ENCODE assay signal across 1 cellular context in the genomic region with DNA sequence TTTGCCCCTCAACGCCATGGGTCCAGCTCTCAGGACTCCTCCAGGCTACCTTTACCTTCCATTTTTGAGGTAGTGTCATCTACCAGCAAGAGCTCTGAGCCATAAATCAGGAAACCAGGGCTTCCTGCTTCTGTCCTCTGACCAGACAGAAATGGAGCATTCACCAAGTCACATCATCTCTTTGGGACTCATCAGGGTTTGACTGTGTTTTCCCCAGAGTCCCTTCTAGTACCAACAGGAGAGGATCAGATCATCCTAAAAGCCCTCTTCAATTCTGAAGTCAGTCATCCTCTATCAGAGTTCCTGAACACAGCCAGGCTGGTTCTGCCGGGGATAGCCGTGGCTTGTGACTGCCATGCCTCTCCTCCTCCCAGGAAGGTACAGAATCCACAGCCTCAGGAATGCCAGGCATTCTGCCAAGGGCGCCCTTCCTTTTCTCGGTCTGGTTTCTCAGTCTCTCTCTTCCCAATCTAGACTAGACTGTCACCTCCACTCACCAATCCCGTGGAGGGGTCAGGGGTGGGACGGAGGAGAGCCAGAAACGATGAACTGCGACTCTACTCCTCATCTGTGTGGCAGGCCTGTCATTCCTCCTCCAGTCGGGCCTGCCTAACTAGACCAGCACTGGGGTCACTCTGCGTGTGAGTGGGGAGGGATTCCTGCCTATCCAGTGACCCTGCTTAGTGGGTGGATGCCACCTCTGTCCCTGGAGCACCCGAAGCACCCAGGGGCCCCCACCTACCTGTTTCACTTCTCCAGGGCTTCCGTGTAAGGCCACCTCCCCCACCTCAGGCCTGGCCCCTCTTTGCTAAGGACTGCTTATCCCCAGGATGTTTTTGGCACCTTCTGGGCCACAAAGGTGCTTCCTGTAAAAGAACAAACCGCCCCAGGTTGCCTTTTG.
A peak's percentile ranks its signal among the peaks of the same experiment; 100 is the strongest.
TF ChIP-seq lines count a peak whose summit lies in the region.

No MANE protein-coding gene starts in this region.

TF ChIP-seq in H1, 55 proteins besides CTCF, POLR2A, EP300 and RAD21:
- TF ChIP-seq TEAD4 (IDR thresholded peaks at IDR 0.05; ENCODE audit: low read depth, low read length) (0 out of 2 replicates have a peak, but pooled peaks have one; percentile 37), PHF8 (conservative IDR thresholded peaks at IDR 0.05; ENCODE audit: low read depth, low read length) (no peak), CTBP2 (IDR thresholded peaks at IDR 0.05; ENCODE audit: borderline replicate concordance, insufficient read depth, insufficient read length, low read length) (no peak), JUN (IDR thresholded peaks at IDR 0.05; ENCODE audit: low read depth, low read length) (no peak)
